ENCODE assay signal across 18 cellular contexts in the genomic region with DNA sequence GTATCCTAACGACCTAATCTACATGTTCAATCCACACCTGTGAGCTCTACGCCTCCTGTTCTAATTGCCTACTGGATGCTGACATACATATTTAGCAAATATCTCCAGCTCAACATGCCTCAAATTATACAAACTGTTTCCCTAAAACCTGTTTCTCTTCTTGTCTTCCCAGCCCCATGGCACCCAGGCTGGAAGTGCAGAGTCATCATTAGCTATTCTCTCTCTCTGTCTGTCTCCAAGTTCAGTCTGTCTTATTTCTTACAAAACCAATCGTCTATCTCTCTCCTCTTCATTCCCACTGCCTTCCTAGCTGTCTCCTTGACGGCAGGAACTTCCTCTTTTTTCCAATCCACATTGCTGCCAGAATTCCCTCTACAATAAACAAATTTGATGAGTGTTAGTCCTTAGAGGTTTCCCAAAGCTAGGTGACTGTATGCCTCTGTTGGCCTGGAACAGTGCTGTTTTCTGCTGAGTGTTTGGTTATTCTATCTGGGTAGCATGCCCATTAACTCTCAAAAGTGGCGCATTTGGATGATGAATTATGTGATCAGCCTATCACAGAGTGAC.
"Had no signal": no experiment of that assay in that cellular context is flagged by ENCODE, and none has a peak within 500 bp of the region (broad histone marks: within the 10 kb centered on the region; RNA-seq: fewer than 3 reads in every experiment).

No MANE protein-coding gene starts in this region.

- H3K27me3 Mint-ChIP-seq: effector memory CD8-positive, alpha-beta T cell; memory B cell; naive B cell had no signal

- H3K9me3 Mint-ChIP-seq: effector memory CD8-positive, alpha-beta T cell; immature natural killer cell; memory B cell; nephron had no signal

- H3K27me3 ChIP-seq: foreskin keratinocyte, neutrophil, right atrium auricular region, thyroid gland, upper lobe of left lung, uterus had no signal

- H3K4me3 Mint-ChIP-seq: effector memory CD8-positive, alpha-beta T cell; immature natural killer cell; memory B cell; naive B cell; nephron had no signal

- H3K9me3 ChIP-seq: left ventricle myocardium inferior, lower lobe of right lung, neutrophil, right atrium auricular region, thyroid gland, upper lobe of left lung, uterus had no signal

- H3K4me1 ChIP-seq: foreskin keratinocyte, left ventricle myocardium inferior, lower lobe of right lung, right atrium auricular region, uterus had no signal

- H3K36me3 Mint-ChIP-seq: memory B cell, naive B cell had no signal

- H3K27ac Mint-ChIP-seq: immature natural killer cell, memory B cell, nephron had no signal

- H3K27ac ChIP-seq: foreskin keratinocyte, left ventricle myocardium inferior, lower lobe of right lung, neutrophil, right atrium auricular region, thyroid gland, upper lobe of left lung, uterus had no signal

- H3K4me2 ChIP-seq: smooth muscle cell had no signal

- H3K4me1 Mint-ChIP-seq: immature natural killer cell, nephron had no signal

- H3K36me3 ChIP-seq: left ventricle myocardium inferior, lower lobe of right lung, neutrophil, right atrium auricular region, thyroid gland, upper lobe of left lung, uterus had no signal

- DNase-seq: cortex of kidney; effector memory CD8-positive, alpha-beta T cell; foreskin keratinocyte; immature natural killer cell; left ventricle myocardium inferior; lower lobe of right lung; midbrain; naive B cell; stimulated activated CD4-positive, alpha-beta T cell treated with anti-CD3 and anti-CD28 coated beads, Interleukin-2, amount 100 ng/mL, for 48 hours; stimulated activated naive CD4-positive, alpha-beta T cell treated with Interleukin-2 at 50 U/mL for 16 hours; upper lobe of left lung; uterus had no signal

- H3K4me3 ChIP-seq: left ventricle myocardium inferior, lower lobe of right lung, right atrium auricular region, smooth muscle cell, thyroid gland, upper lobe of left lung, uterus had no signal
